ENCODE assay signal across 8 cellular contexts in genomic region chr14:56002876-56003625, GRCh38.
DNase-seq lines count a peak whose midpoint lies in the region; ATAC-seq lines count a peak whose summit lies in the region.

No MANE protein-coding gene starts in this region.

- peaks cover 23% of the 10 kb centered on the region for H3K4me1 Mint-ChIP-seq in T-helper 2 cell treated with Interferon-gamma antibody and Interleukin-4, amounts not matched to agents 5 μg/mL and 100 μg/mL, for 36 hours (ENCODE audit: low read depth)

- DNase-seq in T-helper 2 cell treated with Interferon-gamma antibody and Interleukin-4, amounts not matched to agents 5 μg/mL and 100 μg/mL, for 36 hours (ENCODE audit: low spot score), result peak; percentile 45
- peak; percentile 9 for DNase-seq in germinal center (ENCODE audit: low spot score)
- no peak for DNase-seq in GF-D8 (lab: John Stamatoyannopoulos, UW)
- no peak for DNase-seq in NCI-H2171 (lab: John Stamatoyannopoulos, UW)

- peak overlapping the region; percentile 60 for H3K4me3 Mint-ChIP-seq in T-helper 2 cell treated with Interferon-gamma antibody and Interleukin-4, amounts not matched to agents 5 μg/mL and 100 μg/mL, for 36 hours

- H3K27me3 Mint-ChIP-seq in T-helper 2 cell treated with Interferon-gamma antibody and Interleukin-4, amounts not matched to agents 5 μg/mL and 100 μg/mL, for 36 hours (ENCODE audit: low read depth), result peaks cover 41% of the 10 kb centered on the region

- peak overlapping the region; percentile 71 for H3K27ac Mint-ChIP-seq in T-helper 2 cell treated with Interferon-gamma antibody and Interleukin-4, amounts not matched to agents 5 μg/mL and 100 μg/mL, for 36 hours

- ATAC-seq in GM18498 (IDR thresholded peaks at IDR 0.05; ENCODE audit: unreplicated experiment), result peak; percentile 84
- ATAC-seq in HG02623 (IDR thresholded peaks at IDR 0.05; ENCODE audit: unreplicated experiment), result peak; percentile 44
- ATAC-seq in HG02571 (IDR thresholded peaks at IDR 0.05; ENCODE audit: unreplicated experiment), result no peak
- no peak for ATAC-seq in HG02588 (IDR thresholded peaks at IDR 0.05; ENCODE audit: unreplicated experiment)

- peaks cover 23% of the 10 kb centered on the region for H3K9me3 Mint-ChIP-seq in T-helper 2 cell treated with Interferon-gamma antibody and Interleukin-4, amounts not matched to agents 5 μg/mL and 100 μg/mL, for 36 hours

- H3K36me3 Mint-ChIP-seq in T-helper 2 cell treated with Interferon-gamma antibody and Interleukin-4, amounts not matched to agents 5 μg/mL and 100 μg/mL, for 36 hours (ENCODE audit: low read depth), result no peaks in the 10 kb centered on the region

Comparison
In these comparisons a context has a peak if more than half of its experiments do, and no peak if none do; other contexts are left out.
1. ATAC-seq: peak in GM18498 (single experiment) and HG02623 (single experiment); none in HG02571 (single experiment) and HG02588 (single experiment).
2. DNase-seq: peak in T-helper 2 cell treated with Interferon-gamma antibody and Interleukin-4, amounts not matched to agents 5 μg/mL and 100 μg/mL, for 36 hours (single experiment) and germinal center (single experiment); none in GF-D8 (single experiment) and NCI-H2171 (single experiment).